In the genomic region with DNA sequence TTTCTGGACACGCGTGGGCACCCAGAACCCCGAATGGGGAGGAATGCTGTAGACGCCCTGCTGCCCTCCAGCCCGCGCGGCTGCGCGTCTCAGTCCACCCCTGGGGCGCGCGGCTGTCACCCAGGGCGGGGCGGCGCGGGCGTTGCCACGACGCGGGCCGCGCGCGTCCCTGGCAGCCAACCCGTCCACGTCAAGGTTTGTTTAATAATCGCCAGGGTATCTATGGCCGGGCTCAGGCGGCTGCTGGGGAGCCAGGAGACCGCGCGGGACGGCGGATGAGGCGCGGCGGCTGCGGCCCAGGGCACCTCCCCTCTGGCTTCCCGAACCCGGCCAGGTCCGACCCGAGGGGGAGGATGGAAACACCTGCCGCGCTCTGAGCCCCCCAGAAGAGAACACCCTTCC, we compare ENCODE assay signal across 8 cellular contexts. TPM values are rescaled to one million over a fixed set of nuclear protein-coding genes. Genes with fewer than 3 reads are reported as not detected.
DNase-seq lines count a peak whose midpoint lies in the region; ATAC-seq, FAIRE-seq and TF ChIP-seq lines count a peak whose summit lies in the region.

A gene with protein sequence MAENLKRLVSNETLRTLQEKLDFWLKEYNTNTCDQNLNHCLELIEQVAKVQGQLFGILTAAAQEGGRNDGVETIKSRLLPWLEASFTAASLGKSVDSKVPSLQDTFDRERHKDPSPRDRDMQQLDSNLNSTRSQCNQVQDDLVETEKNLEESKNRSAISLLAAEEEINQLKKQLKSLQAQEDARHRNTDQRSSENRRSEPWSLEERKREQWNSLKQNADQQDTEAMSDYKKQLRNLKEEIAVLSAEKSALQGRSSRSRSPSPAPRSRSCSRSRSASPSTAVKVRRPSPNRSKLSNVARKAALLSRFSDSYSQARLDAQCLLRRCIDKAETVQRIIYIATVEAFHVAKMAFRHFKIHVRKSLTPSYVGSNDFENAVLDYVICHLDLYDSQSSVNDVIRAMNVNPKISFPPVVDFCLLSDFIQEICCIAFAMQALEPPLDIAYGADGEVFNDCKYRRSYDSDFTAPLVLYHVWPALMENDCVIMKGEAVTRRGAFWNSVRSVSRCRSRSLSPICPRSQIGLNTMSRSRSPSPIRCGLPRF (plus strand): TSS at position 92 of the 402 bp plus-strand sequence. CDS start 401 bp downstream, outside the sequence.

- H3K4me1 ChIP-seq in NT2/D1 (ENCODE audit: insufficient read depth, insufficient read length) = no peaks in the 10 kb centered on the region
- H3K4me1 ChIP-seq in muscle layer of duodenum (ENCODE audit: control insufficient read depth in 1 of 2, insufficient read depth in 2 of 2, low read length in 2 of 2) = peaks cover 0 to 3% of the 10 kb centered on the region in 2 donors

- DNase-seq in GM12891 (ENCODE audit: insufficient read length, low spot score) = peak; percentile 16
- DNase-seq in NT2/D1 (ENCODE audit: low read depth, low spot score) = no peak
- no peak for DNase-seq in epithelial cell of proximal tubule (ENCODE audit: low read depth)
- no peak for DNase-seq in stimulated activated CD4-positive, alpha-beta T cell treated with anti-CD3 and anti-CD28 coated beads, Interleukin-1b, Interleukin-23, amount 100 ng/mL, for 48 hours
- DNase-seq in GM19238 (ENCODE audit: insufficient read length, low spot score) = no peak
- no peak for DNase-seq in NCI-H1092 (lab: John Stamatoyannopoulos, UW)

- no peak for FAIRE-seq in GM12891 (lab: Jason Lieb, UNC)

- H3K9me3 ChIP-seq in NT2/D1 (ENCODE audit: insufficient read depth, low read length) = peaks cover 18% of the 10 kb centered on the region; the same call in 1 of the 2 replicates
- H3K9me3 ChIP-seq in muscle layer of duodenum (ENCODE audit: control insufficient read depth in 1 of 2, low read length in 2 of 2) = no peaks in the 10 kb centered on the region

- ATAC-seq in GM21723 (IDR thresholded peaks at IDR 0.05; ENCODE audit: unreplicated experiment) = peak; percentile 51

- TF ChIP-seq CTCF in epithelial cell of proximal tubule (conservative IDR thresholded peaks at IDR 0.05; ENCODE audit: low read depth, low read length) = no peak

- no peaks in the 10 kb centered on the region for H3K36me3 ChIP-seq in NT2/D1 (ENCODE audit: insufficient read depth, insufficient read length, low read length)
- H3K36me3 ChIP-seq in muscle layer of duodenum (ENCODE audit: control insufficient read depth in 1 of 2, insufficient read depth in 2 of 2, low read length in 2 of 2) = no peaks in the 10 kb centered on the region

- H3K4me3 ChIP-seq in NT2/D1 (ENCODE audit: insufficient read length, low read depth) (peak within 1 kb of the TSS; percentile 54), epithelial cell of proximal tubule (ENCODE audit: low read depth, low read length) (peak within 1 kb of the TSS; percentile 85), muscle layer of duodenum (ENCODE audit: low read depth in 1 of 2, low read length in 2 of 2) (peak within 1 kb of the TSS; percentile 74 to 84)

- H3K9ac ChIP-seq in NT2/D1 (ENCODE audit: insufficient read length, low read depth) = peak within 1 kb of the TSS; percentile 76

- H3K27ac ChIP-seq in muscle layer of duodenum (ENCODE audit: low read length) = peak within 1 kb of the TSS; percentile 53

- TF ChIP-seq POLR2A in GM12891 (IDR thresholded peaks at IDR 0.05; ENCODE audit: low read depth, low read length) = no peak

- peaks cover 37% of the 10 kb centered on the region for H3K27me3 ChIP-seq in NT2/D1 (ENCODE audit: insufficient read depth, insufficient read length)
- H3K27me3 ChIP-seq in muscle layer of duodenum (ENCODE audit: low read depth, low read length) = no peaks in the 10 kb centered on the region

TF ChIP-seq in GM12891, 5 proteins besides CTCF, POLR2A, EP300 and RAD21:
- no peak for TF ChIP-seq POLR2AphosphoS5 (IDR thresholded peaks at IDR 0.05; ENCODE audit: low read depth, low read length)
- no peak for TF ChIP-seq SPI1 (IDR thresholded peaks at IDR 0.05; ENCODE audit: low read depth, low read length)
- no peak for TF ChIP-seq TAF1 (IDR thresholded peaks at IDR 0.05; ENCODE audit: low read depth, low read length)
- TF ChIP-seq POU2F2 (IDR thresholded peaks at IDR 0.05; ENCODE audit: low read depth, low read length) = no peak
- no peak for TF ChIP-seq PAX5 (IDR thresholded peaks at IDR 0.05; ENCODE audit: insufficient read depth, low read length, severe bottlenecking)

RNA-seq across cellular contexts. Expression of the gene that starts here (rescaled TPM):
- polyA plus RNA-seq in GM12891 (2012; ENCODE audit: low read depth, missing spikeins) = 0.92 TPM
- total RNA-seq in epithelial cell of proximal tubule = 4.1 and 8.5 TPM in 2 replicates
